In the genomic region with DNA sequence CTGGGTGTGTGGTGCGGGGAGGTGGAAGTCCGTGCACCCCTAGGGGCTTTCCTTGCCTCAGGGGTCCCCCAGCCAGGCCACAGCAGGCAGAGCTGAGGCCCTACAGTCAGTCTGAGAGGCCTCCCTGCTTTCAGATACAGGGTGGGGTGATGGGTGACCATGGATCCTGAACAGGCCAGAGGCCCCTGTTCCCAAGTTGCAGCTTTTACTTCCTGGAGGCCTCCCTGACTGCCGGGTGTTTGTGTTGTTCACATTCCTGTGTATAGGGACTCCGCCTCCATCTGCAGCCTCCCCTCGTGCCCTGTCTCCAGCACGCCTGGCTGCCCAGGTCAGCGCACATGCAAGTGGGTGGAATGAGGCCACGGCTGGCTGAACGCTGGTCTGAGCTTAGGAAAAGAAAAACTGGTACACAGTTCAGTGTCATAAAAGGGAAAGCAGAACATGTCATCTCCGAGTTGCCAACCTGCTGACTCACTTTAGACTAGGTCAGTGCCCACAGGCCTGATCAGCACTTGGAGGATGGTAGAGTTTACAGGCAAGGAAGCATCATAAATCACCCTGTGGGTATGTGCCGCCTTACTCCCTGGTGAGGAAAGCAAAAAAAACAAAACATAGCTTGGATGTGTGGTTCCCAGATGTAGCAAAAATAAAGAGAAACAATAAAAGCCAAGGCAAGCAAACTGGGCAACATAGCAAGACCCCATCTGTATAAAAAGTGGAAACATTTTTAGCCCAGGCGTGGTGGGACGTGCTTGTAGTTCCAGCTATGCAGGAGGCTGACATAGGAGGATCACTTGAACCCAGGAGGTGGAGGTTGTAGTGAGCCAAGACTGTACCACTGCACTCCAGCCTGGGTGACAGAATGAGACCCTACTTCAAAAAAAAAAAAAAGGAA, we compare ENCODE assay signal across 8 cellular contexts. TPM values are rescaled to one million over a fixed set of nuclear protein-coding genes. Genes with fewer than 3 reads are reported as not detected.
A peak's percentile ranks its signal among the peaks of the same experiment; 100 is the strongest.
DNase-seq lines count a peak whose midpoint lies in the region; ATAC-seq and TF ChIP-seq lines count a peak whose summit lies in the region.

No MANE protein-coding gene starts in this region.

- H3F3A ChIP-seq in neural progenitor cell (ENCODE audit: low read depth): no peaks in the 10 kb centered on the region

- peaks cover 12% of the 10 kb centered on the region for H3K4me1 Mint-ChIP-seq in neural progenitor cell

- peak overlapping the region; percentile 90 for H3K27ac Mint-ChIP-seq in neural progenitor cell

- no peak overlapping the region for H3K4me2 ChIP-seq in neural progenitor cell

- no peak overlapping the region for H3K4me3 Mint-ChIP-seq in neural progenitor cell

- in situ Hi-C loops in GM13976 (cut with MboI; ENCODE audit: low sequenced_read_pairs, unreplicated experiment): no loop called here

- no peaks in the 10 kb centered on the region for H4K20me1 ChIP-seq in neural progenitor cell (ENCODE audit: low read depth)

- H3K79me2 ChIP-seq in neural progenitor cell (ENCODE audit: low read depth): no peaks in the 10 kb centered on the region

- H2AFZ ChIP-seq in neural progenitor cell (replicated peaks): no peak overlapping the region

- H3K9me3 ChIP-seq in neural progenitor cell (ENCODE audit: low read depth): no peaks in the 10 kb centered on the region

- H3K36me3 Mint-ChIP-seq in neural progenitor cell: no peaks in the 10 kb centered on the region

- no peak overlapping the region for H3K4me3 ChIP-seq in choroid plexus epithelial cell (ENCODE audit: low read depth, low read length)
- H3K4me3 ChIP-seq in neural progenitor cell: no peak overlapping the region

- H3K9me3 Mint-ChIP-seq in neural progenitor cell: no peaks in the 10 kb centered on the region

- H3K27ac ChIP-seq in neural progenitor cell: no peak overlapping the region

- TF ChIP-seq CTCF in choroid plexus epithelial cell (conservative IDR thresholded peaks at IDR 0.05; ENCODE audit: low read depth, low read length) (no peak), neural progenitor cell (IDR thresholded peaks at IDR 0.05) (no peak), GM13976 (IDR thresholded peaks at IDR 0.05; ENCODE audit: borderline replicate concordance, control extremely low read depth, extremely low read depth, insufficient read depth, missing control alignments) (no peak)

- no peak overlapping the region for H3K9ac ChIP-seq in neural progenitor cell

- peak; percentile 81 for DNase-seq in EL
- peak; percentile 79 for DNase-seq in HuH-7 (ENCODE audit: low spot score)
- peak; percentile 77 for DNase-seq in choroid plexus epithelial cell (ENCODE audit: low read depth)
- no peak for DNase-seq in neural progenitor cell (ENCODE audit: low spot score)
- no peak for DNase-seq in activated CD4-positive, CD25-positive, alpha-beta regulatory T cell treated with anti-CD3 and anti-CD28 coated beads, Interleukin-2, amount 50 U/mL, for 72 hours
- no peak for DNase-seq in NCI-H187 treated with DMSO at 0.1 percent for 48 hours (lab: John Stamatoyannopoulos, UW)
- no peak for DNase-seq in GM13976 (ENCODE audit: low spot score)

- no peak for ATAC-seq in GM21576 (IDR thresholded peaks at IDR 0.05; ENCODE audit: unreplicated experiment)

- no peaks in the 10 kb centered on the region for H3K36me3 ChIP-seq in neural progenitor cell

- H3K4me1 ChIP-seq in neural progenitor cell: no peaks in the 10 kb centered on the region

- peaks cover 1% of the 10 kb centered on the region for H3K27me3 ChIP-seq in neural progenitor cell

- peaks cover 12% of the 10 kb centered on the region for H3K27me3 Mint-ChIP-seq in neural progenitor cell (ENCODE audit: insufficient read depth, low read depth)

RNA-seq across cellular contexts. Expression of a gene that starts 6.2 kb away (rescaled TPM):
- total RNA-seq in neural progenitor cell (ENCODE audit: low replicate concordance): 5.6 and 13.7 TPM in 2 replicates

RNA-seq across cellular contexts. Expression of a gene that starts 13.0 kb away (rescaled TPM):
- total RNA-seq in neural progenitor cell (ENCODE audit: low replicate concordance): 3.8 and 11.7 TPM in 2 replicates

RNA-seq across cellular contexts. Expression of a gene that starts 22.2 kb away (rescaled TPM):
- total RNA-seq in neural progenitor cell (ENCODE audit: low replicate concordance): 1.5 and 5.4 TPM in 2 replicates

RNA-seq across cellular contexts. Expression of a gene that starts 52.6 kb away (rescaled TPM):
- 18.7 and 18.8 TPM in 2 replicates for total RNA-seq in neural progenitor cell (ENCODE audit: low replicate concordance)

RNA-seq across cellular contexts. Expression of a gene that starts 52.7 kb away (rescaled TPM):
- 70.2 and 79.7 TPM in 2 replicates for total RNA-seq in neural progenitor cell (ENCODE audit: low replicate concordance)

Comparison
In these comparisons a context has a peak if more than half of its experiments do, and no peak if none do; other contexts are left out.
1. DNase-seq: peak in EL (single experiment), HuH-7 (single experiment) and choroid plexus epithelial cell (single experiment); none in neural progenitor cell (single experiment), activated CD4-positive, CD25-positive, alpha-beta regulatory T cell treated with anti-CD3 and anti-CD28 coated beads, Interleukin-2, amount 50 U/mL, for 72 hours (single experiment), NCI-H187 treated with DMSO at 0.1 percent for 48 hours (single experiment) and GM13976 (single experiment).